20 cellular contexts compared by ENCODE assay signal in genomic region chr5:103523319-103523718, GRCh38. TPM values are rescaled to one million over a fixed set of nuclear protein-coding genes. Genes with fewer than 3 reads are reported as not detected.
DNase-seq lines count a peak whose midpoint lies in the region; ATAC-seq and TF ChIP-seq lines count a peak whose summit lies in the region.
"Had no signal": no experiment of that assay in that cellular context is flagged by ENCODE, and none has a peak within 500 bp of the region (broad histone marks: within the 10 kb centered on the region; RNA-seq: fewer than 3 reads in every experiment).

No MANE protein-coding gene starts in this region.

- 81 to 93% methylated on average over 3 of the region's 3 CpGs for WGBS in GM23248 (ENCODE audit: low coverage in 1 of 2, low lambda C conversion rate in 2 of 2, missing lambda C conversion rate in 2 of 2), 2 experiments

- in situ Hi-C loops in GM23248 (cut with MboI) = no loop called here

- H3K27me3 ChIP-seq in GM23248 (replicated peaks; ENCODE audit: insufficient read depth) (no peaks in the 10 kb centered on the region), PC-9 (ENCODE audit: insufficient read depth, low read depth) (no peaks in the 10 kb centered on the region), foreskin keratinocyte (no peaks in the 10 kb centered on the region)
- H3K27me3 ChIP-seq: uterus had no signal

- no peaks in the 10 kb centered on the region for H3K79me2 ChIP-seq in GM23248 (ENCODE audit: insufficient read depth)
- H3K79me2 ChIP-seq in PC-9 (ENCODE audit: low read depth) = no peaks in the 10 kb centered on the region
- H3K79me2 ChIP-seq: parathyroid adenoma had no signal

- DNase-seq in GM23248 (no peak), PC-9 (peak; percentile 26 to 63), foreskin keratinocyte (peak; percentile 97 to 99), renal cortical epithelial cell (ENCODE audit: low read depth) (peak; percentile 10), GM20000 (ENCODE audit: low spot score) (no peak), NCI-H2107 (lab: John Stamatoyannopoulos, UW) (no peak)
- DNase-seq: activated CD4-positive, CD25-positive, alpha-beta regulatory T cell; activated CD8-positive, alpha-beta memory T cell treated with anti-CD3 and anti-CD28 coated beads for 24 hours; activated naive CD8-positive, alpha-beta T cell treated with anti-CD3 and anti-CD28 coated beads, Interleukin-2, amount 50 U/mL, for 24 hours; COR-L47; glutamatergic neuron; naive thymus-derived CD4-positive, alpha-beta T cell; NCI-H2081 treated with DMSO at 0.1 percent for 48 hours; NCI-H510A treated with DMSO at 0.1 percent for 48 hours; stimulated activated CD4-positive, alpha-beta T cell treated with anti-CD3 and anti-CD28 coated beads, Interleukin-4, amount 100 ng/mL, for 24 hours; uterus had no signal

- H3K27ac ChIP-seq in GM23248 (no peak overlapping the region), PC-9 (peak overlapping the region; percentile 53), foreskin keratinocyte (peak overlapping the region; percentile 83)
- H3K27ac ChIP-seq: parathyroid adenoma, uterus had no signal

- H4K20me1 ChIP-seq in GM23248 (ENCODE audit: insufficient read depth) (no peaks in the 10 kb centered on the region), PC-9 (ENCODE audit: insufficient read depth) (no peaks in the 10 kb centered on the region)

- ATAC-seq in foreskin keratinocyte (peak; percentile 97), HG03521 (IDR thresholded peaks at IDR 0.05; ENCODE audit: unreplicated experiment) (no peak), HG02884 (IDR thresholded peaks at IDR 0.05; ENCODE audit: unreplicated experiment) (no peak)
- ATAC-seq: activated naive CD8-positive, alpha-beta T cell treated with anti-CD3 and anti-CD28 coated beads, Interleukin-2, amount 50 U/mL, for 24 hours; naive thymus-derived CD4-positive, alpha-beta T cell had no signal

- TF ChIP-seq CTCF in PC-9 (conservative IDR thresholded peaks at IDR 0.05) = no peak
- TF ChIP-seq CTCF in foreskin keratinocyte (conservative IDR thresholded peaks at IDR 0.05) = no peak
- TF ChIP-seq CTCF in GM20000 (IDR thresholded peaks at IDR 0.05; ENCODE audit: extremely low read depth, missing control alignments) = no peak

- POLR2A ChIA-PET in PC-9 (lab: Charles Lee; ENCODE audit: unreplicated experiment) = no interaction called here

- H3K9me3 ChIP-seq in GM23248 (ENCODE audit: low read depth) = no peaks in the 10 kb centered on the region
- no peaks in the 10 kb centered on the region for H3K9me3 ChIP-seq in PC-9 (ENCODE audit: insufficient read depth, low read depth)
- H3K9me3 ChIP-seq: uterus had no signal

- H2AFZ ChIP-seq in GM23248 (0 out of 2 replicates have a peak overlapping the region, but pooled peaks have one; percentile 7), PC-9 (peak overlapping the region; percentile 71)
- H2AFZ ChIP-seq: parathyroid adenoma had no signal

- H3K9ac ChIP-seq in GM23248 = no peak overlapping the region
- H3K9ac ChIP-seq: parathyroid adenoma had no signal

- H3K36me3 ChIP-seq in GM23248 (ENCODE audit: low read depth) (no peaks in the 10 kb centered on the region), PC-9 (ENCODE audit: low read depth) (no peaks in the 10 kb centered on the region)
- H3K36me3 ChIP-seq: uterus had no signal

- H3K9me2 ChIP-seq in GM23248 (ENCODE audit: insufficient read depth) (no peaks in the 10 kb centered on the region), PC-9 (ENCODE audit: insufficient read depth) (no peaks in the 10 kb centered on the region)

- BruUV-seq in PC-9 (replicated peaks; lab: Mats Ljungman, UMichigan) = no TSS peak

- peaks cover 38% of the 10 kb centered on the region for H3K4me1 ChIP-seq in GM23248 (ENCODE audit: insufficient read depth)
- H3K4me1 ChIP-seq in PC-9 (replicated peaks; ENCODE audit: insufficient read depth) = peaks cover 17% of the 10 kb centered on the region
- peaks cover 11% of the 10 kb centered on the region for H3K4me1 ChIP-seq in foreskin keratinocyte
- H3K4me1 ChIP-seq: uterus had no signal

- no peak overlapping the region for H3K4me3 ChIP-seq in GM23248
- H3K4me3 ChIP-seq in PC-9 = no peak overlapping the region
- H3K4me3 ChIP-seq: lung, uterus had no signal

- H3F3A ChIP-seq in GM23248 (ENCODE audit: insufficient read depth) (peaks cover 32% of the 10 kb centered on the region), PC-9 (ENCODE audit: insufficient read depth, low read depth) (peaks cover 4% of the 10 kb centered on the region; the same call in 1 of the 2 replicates)

- H3K4me2 ChIP-seq in GM23248 (ENCODE audit: unreplicated experiment) (peak overlapping the region; percentile 12), PC-9 (peak overlapping the region; percentile 42)

- intact Hi-C loops in PC-9 (cut with micrococcal nuclease; ENCODE audit: unreplicated experiment) = no loop called here

- CTCF ChIA-PET in PC-9 (lab: Charles Lee) = no interaction called here

RNA-seq across cellular contexts. Expression of gene NUDT12, which starts 39.3 kb away (rescaled TPM):
- 8.6 and 8.9 TPM in 2 replicates for total RNA-seq in GM23248 (2014; rRNA removed; shearing (Covaris generic))
- polyA plus RNA-seq in GM23248 (2016; fragmentation: Nextera tagmentation; extraction: Ambion mirVana) (5.2 and 6.7 TPM in 2 replicates), foreskin keratinocyte (4.3 and 5.7 TPM in 2 replicates)
- total RNA-seq in PC-9 (2021) (12.9 and 13.3 TPM in 2 replicates), foreskin keratinocyte (12.1 and 12.6 TPM in 2 replicates), renal cortical epithelial cell (15.3 and 16.8 TPM in 2 replicates)

Comparison
In these comparisons a context has a peak if more than half of its experiments do, and no peak if none do; other contexts are left out.
1. DNase-seq: peak in PC-9 (2 of 2), foreskin keratinocyte (2 of 2) and renal cortical epithelial cell (single experiment); none in GM23248 (single experiment), GM20000 (single experiment) and NCI-H2107 (single experiment).